ENCODE assay signal across 15 cellular contexts in genomic region chr10:78332699-78333098, GRCh38.
DNase-seq lines count a peak whose midpoint lies in the region; FAIRE-seq and TF ChIP-seq lines count a peak whose summit lies in the region.
"Had no signal": no experiment of that assay in that cellular context is flagged by ENCODE, and none has a peak within 500 bp of the region (broad histone marks: within the 10 kb centered on the region; RNA-seq: fewer than 3 reads in every experiment).

No MANE protein-coding gene starts in this region.

- peaks cover 17% of the 10 kb centered on the region for H3K9me3 ChIP-seq in trophoblast cell (ENCODE audit: insufficient read depth, low read depth, low read length)
- no peaks in the 10 kb centered on the region for H3K9me3 ChIP-seq in transverse colon
- H3K9me3 ChIP-seq in kidney (ENCODE audit: control insufficient read depth in 1 of 2, low read length in 2 of 2): no peaks in the 10 kb centered on the region

- TF ChIP-seq POLR2A in transverse colon (IDR thresholded peaks at IDR 0.05): no peak
- TF ChIP-seq POLR2A in GM12892 (IDR thresholded peaks at IDR 0.05; ENCODE audit: low read depth, low read length): no peak

- peak overlapping the region; percentile 77 for H2BK5ac ChIP-seq in trophoblast cell (ENCODE audit: low read depth, low read length, poor library complexity)

- no CpG with 5 or more reads among the region's 1 CpG for WGBS in trophoblast cell (ENCODE audit: extremely low coverage, insufficient coverage, insufficient read length)
- 100% methylated on average over 1 of the region's 1 CpG; no CpG with 5 or more reads in 1 of the 2 donors for WGBS in transverse colon (ENCODE audit: low coverage in 1 of 2), 2 donors

- H4K91ac ChIP-seq in trophoblast cell (ENCODE audit: low read depth, low read length): peak overlapping the region; percentile 93

- peak; percentile 6 for DNase-seq in activated CD8-positive, alpha-beta memory T cell treated with anti-CD3 and anti-CD28 coated beads, Interleukin-2, amount 50 U/mL, for 48 hours
- DNase-seq in islet precursor cell (peak; percentile 37), trophoblast cell (no peak), transverse colon (no peak), GM12892 (ENCODE audit: insufficient read length) (no peak), kidney (no peak)
- DNase-seq in stimulated activated CD4-positive, alpha-beta T cell treated with anti-CD3 and anti-CD28 coated beads, Interleukin-2, amount 100 ng/mL, for 48 hours: no peak
- DNase-seq in activated CD4-positive, alpha-beta T cell treated with anti-CD3 and anti-CD28 coated beads, Interleukin-2, amount 10 ng/mL, durations not matched to agents 7 days and 5 days: no peak
- DNase-seq: AML-193; Calu3; CD4-positive, alpha-beta T cell; DMS79; Kasumi-1; NCI-H1930 had no signal

- peaks cover 3% of the 10 kb centered on the region for H3K27me3 Mint-ChIP-seq in activated CD4-positive, alpha-beta T cell treated with anti-CD3 and anti-CD28 coated beads, Interleukin-2, amount 10 ng/mL, durations not matched to agents 7 days and 5 days
- H3K27me3 Mint-ChIP-seq: CD4-positive, alpha-beta T cell had no signal

- peaks cover 2% of the 10 kb centered on the region for H3K79me2 ChIP-seq in trophoblast cell (ENCODE audit: control insufficient read depth, insufficient read depth, low read length, poor library complexity)

- intact Hi-C loops in transverse colon (cut with DNase I; ENCODE audit: low total_unique reads): loop anchor here (10.0 kb wide), 1 partner anchor 142 kb away; no protein-coding TSS in a partner anchor
- intact Hi-C loops in kidney (cut with DNase I): no loop called here

- in situ Hi-C loops in transverse colon (cut with MboI; ENCODE audit: low pct_ligation_motif_present in 1 of 4, low pct_unique_long_range_greater_than_20kb in 1 of 4, low sequenced_read_pairs in 3 of 4): no loop called here

- H3K27ac ChIP-seq in trophoblast cell (ENCODE audit: low read depth, low read length): no peak overlapping the region
- H3K27ac ChIP-seq in transverse colon: peak overlapping the region; percentile 53 to 73 (median 66)
- H3K27ac ChIP-seq in kidney (ENCODE audit: low read depth in 2 of 2, low read length in 2 of 2): no peak overlapping the region

- H3K4me3 ChIP-seq in trophoblast cell (ENCODE audit: low read depth, low read length) (no peak overlapping the region), transverse colon (no peak overlapping the region), kidney (ENCODE audit: low read length in 2 of 2) (no peak overlapping the region)
- H3K4me3 ChIP-seq: GM12878 had no signal

- no peaks in the 10 kb centered on the region for H3K36me3 Mint-ChIP-seq in activated CD4-positive, alpha-beta T cell treated with anti-CD3 and anti-CD28 coated beads, Interleukin-2, amount 10 ng/mL, durations not matched to agents 7 days and 5 days (ENCODE audit: low read depth)

- H3K27me3 ChIP-seq in trophoblast cell (ENCODE audit: insufficient read depth, low read length): no peaks in the 10 kb centered on the region
- H3K27me3 ChIP-seq in transverse colon: no peaks in the 10 kb centered on the region

- POLR2A ChIA-PET in activated CD4-positive, alpha-beta T cell treated with anti-CD3 and anti-CD28 coated beads, Interleukin-2, amount 10 ng/mL, durations not matched to agents 7 days and 5 days (lab: Charles Lee): no interaction called here

- TF ChIP-seq CTCF in transverse colon (IDR thresholded peaks at IDR 0.05) (no peak), kidney (IDR thresholded peaks at IDR 0.05; ENCODE audit: borderline replicate concordance, extremely low read depth, insufficient read depth) (no peak)

- H3K36me3 ChIP-seq in trophoblast cell (ENCODE audit: control insufficient read depth in 1 of 2, insufficient read depth in 2 of 2, low read length in 2 of 2) (no peaks in the 10 kb centered on the region), transverse colon (no peaks in the 10 kb centered on the region), kidney (ENCODE audit: control insufficient read depth in 1 of 2, insufficient read depth in 2 of 2, low read length in 2 of 2) (no peaks in the 10 kb centered on the region)

- TF ChIP-seq EP300 in transverse colon (IDR thresholded peaks at IDR 0.05; ENCODE audit: low read depth): no peak

- H2BK120ac ChIP-seq in trophoblast cell (ENCODE audit: insufficient read depth, low read length, poor library complexity): peak overlapping the region; percentile 94

- H3K27ac Mint-ChIP-seq in activated CD4-positive, alpha-beta T cell treated with anti-CD3 and anti-CD28 coated beads, Interleukin-2, amount 10 ng/mL, durations not matched to agents 7 days and 5 days: no peak overlapping the region
- H3K27ac Mint-ChIP-seq: CD4-positive, alpha-beta T cell had no signal

- FAIRE-seq in GM12892 (lab: Jason Lieb, UNC) (no peak), kidney (lab: Jason Lieb, UNC) (no peak)
- FAIRE-seq: GM12878 had no signal

- H3K14ac ChIP-seq in trophoblast cell (ENCODE audit: low read length): peak overlapping the region; percentile 34

- no peak overlapping the region for H2AFZ ChIP-seq in trophoblast cell (ENCODE audit: insufficient read depth, low read length, poor library complexity)

- H4K8ac ChIP-seq in trophoblast cell (ENCODE audit: low read depth, low read length): peak overlapping the region; percentile 12

- H3K4me1 ChIP-seq in trophoblast cell (ENCODE audit: control insufficient read depth in 1 of 2, insufficient read depth in 2 of 2, low read length in 2 of 2): peaks cover 18 to 19% of the 10 kb centered on the region in 2 experiments
- peaks cover 0 to 22% (median 4%) of the 10 kb centered on the region in 4 donors for H3K4me1 ChIP-seq in transverse colon
- H3K4me1 ChIP-seq in kidney (ENCODE audit: control insufficient read depth in 1 of 2, insufficient read depth in 1 of 2, low read depth in 1 of 2, low read length in 2 of 2): peaks cover 0 to 3% of the 10 kb centered on the region in 2 donors

- CTCF ChIA-PET in activated CD4-positive, alpha-beta T cell treated with anti-CD3 and anti-CD28 coated beads, Interleukin-2, amount 10 ng/mL, durations not matched to agents 7 days and 5 days (lab: Charles Lee): no interaction called here

- no peak overlapping the region for H3K23ac ChIP-seq in trophoblast cell (ENCODE audit: low read length)

- peak overlapping the region; percentile 27 for H3K4ac ChIP-seq in trophoblast cell (ENCODE audit: low read depth, low read length)

- H3K9me3 Mint-ChIP-seq in activated CD4-positive, alpha-beta T cell treated with anti-CD3 and anti-CD28 coated beads, Interleukin-2, amount 10 ng/mL, durations not matched to agents 7 days and 5 days: peaks cover 4% of the 10 kb centered on the region
- H3K9me3 Mint-ChIP-seq: CD4-positive, alpha-beta T cell had no signal

- no peak overlapping the region for H3K4me2 ChIP-seq in trophoblast cell (ENCODE audit: low read length)

- H3K9ac ChIP-seq in trophoblast cell (ENCODE audit: low read length): no peak overlapping the region
- no peak overlapping the region for H3K9ac ChIP-seq in kidney (ENCODE audit: low read length in 2 of 2)

- H3K4me3 Mint-ChIP-seq in activated CD4-positive, alpha-beta T cell treated with anti-CD3 and anti-CD28 coated beads, Interleukin-2, amount 10 ng/mL, durations not matched to agents 7 days and 5 days: no peak overlapping the region
- H3K4me3 Mint-ChIP-seq: CD4-positive, alpha-beta T cell had no signal

- peaks cover 29% of the 10 kb centered on the region for H3K79me1 ChIP-seq in trophoblast cell (ENCODE audit: low read length)

- H3K18ac ChIP-seq in trophoblast cell (ENCODE audit: low read length): peak overlapping the region; percentile 48

- H4K12ac ChIP-seq in trophoblast cell (ENCODE audit: low read depth, low read length): no peak overlapping the region

- H2BK12ac ChIP-seq in trophoblast cell (ENCODE audit: low read length): peak overlapping the region; percentile 85

- H2AK5ac ChIP-seq in trophoblast cell (ENCODE audit: low read length): peak overlapping the region; percentile 67

- no peaks in the 10 kb centered on the region for H3K4me1 Mint-ChIP-seq in activated CD4-positive, alpha-beta T cell treated with anti-CD3 and anti-CD28 coated beads, Interleukin-2, amount 10 ng/mL, durations not matched to agents 7 days and 5 days

Comparison
In these comparisons a context has a peak if more than half of its experiments do, and no peak if none do; other contexts are left out.
1. DNase-seq: peak in activated CD8-positive, alpha-beta memory T cell treated with anti-CD3 and anti-CD28 coated beads, Interleukin-2, amount 50 U/mL, for 48 hours (single experiment) and islet precursor cell (single experiment); none in trophoblast cell (0 of 2), transverse colon (single experiment), stimulated activated CD4-positive, alpha-beta T cell treated with anti-CD3 and anti-CD28 coated beads, Interleukin-2, amount 100 ng/mL, for 48 hours (0 of 2), GM12892 (single experiment), activated CD4-positive, alpha-beta T cell treated with anti-CD3 and anti-CD28 coated beads, Interleukin-2, amount 10 ng/mL, durations not matched to agents 7 days and 5 days (single experiment) and kidney (single experiment).
2. H3K27ac ChIP-seq: peak in transverse colon (4 of 4); none in trophoblast cell (single experiment) and kidney (0 of 2).